Comparison of ENCODE assay signal across 13 cellular contexts in genomic region chr4:76801621-76802545, GRCh38.
DNase-seq lines count a peak whose midpoint lies in the region; ATAC-seq, FAIRE-seq and TF ChIP-seq lines count a peak whose summit lies in the region.
"Had no signal": no experiment of that assay in that cellular context is flagged by ENCODE, and none has a peak within 500 bp of the region (broad histone marks: within the 10 kb centered on the region; RNA-seq: fewer than 3 reads in every experiment).

No MANE protein-coding gene starts in this region.

- H3K27me3 ChIP-seq in A673 (replicated peaks; ENCODE audit: insufficient read depth, low read depth, low read length, poor library complexity): no peaks in the 10 kb centered on the region
- no peaks in the 10 kb centered on the region for H3K27me3 ChIP-seq in astrocyte (ENCODE audit: insufficient read depth, low read length)

- H3K9me3 Mint-ChIP-seq in astrocyte (ENCODE audit: unreplicated experiment) (peaks cover 6% of the 10 kb centered on the region), nephron progenitor cell (peaks cover 29% of the 10 kb centered on the region)

- peak; percentile 71 for DNase-seq in A673 (ENCODE audit: low spot score)
- peak; percentile 38 for DNase-seq in astrocyte (ENCODE audit: low read depth)
- peak; percentile 58 for DNase-seq in left cardiac atrium
- peak; percentile 62 for DNase-seq in nephron progenitor cell
- no peak for DNase-seq in OCI-M2 (lab: John Stamatoyannopoulos, UW; ENCODE audit: unreplicated experiment)
- no peak for DNase-seq in ureter (ENCODE audit: low spot score)
- DNase-seq in H54 (ENCODE audit: insufficient read length, low spot score): no peak
- DNase-seq: activated CD8-positive, alpha-beta T cell treated with anti-CD3 and anti-CD28 coated beads for 36 hours; NCI-H524; stimulated activated naive CD4-positive, alpha-beta T cell treated with Interleukin-2 at 50 U/mL for 16 hours; SW 1271 had no signal

- no peak for TF ChIP-seq POLR2A in H54 (IDR thresholded peaks at IDR 0.05; ENCODE audit: low read depth, low read length)

- H3K36me3 Mint-ChIP-seq in astrocyte (ENCODE audit: low read depth, unreplicated experiment) (peaks cover 6% of the 10 kb centered on the region), nephron progenitor cell (ENCODE audit: low read depth) (peaks cover 25% of the 10 kb centered on the region)

- TF ChIP-seq CTCF in A673 (conservative IDR thresholded peaks at IDR 0.05; ENCODE audit: low read depth, low read length) (no peak; the same call in 1 of the 2 replicates), astrocyte (IDR thresholded peaks at IDR 0.05; ENCODE audit: insufficient read depth, low read depth, low read length) (no peak), nephron progenitor cell (IDR thresholded peaks at IDR 0.05) (no peak)

- H2AFZ ChIP-seq in astrocyte (ENCODE audit: low read depth, low read length): peak overlapping the region; percentile 68

- CTCF ChIA-PET in A673 (lab: Charles Lee): no interaction called here

- H3K27me3 Mint-ChIP-seq in astrocyte (ENCODE audit: low read depth, unreplicated experiment) (no peaks in the 10 kb centered on the region), nephron progenitor cell (ENCODE audit: low read depth, poor library complexity) (no peaks in the 10 kb centered on the region)

- H3K27ac Mint-ChIP-seq in astrocyte (ENCODE audit: unreplicated experiment) (peak overlapping the region; percentile 94), nephron progenitor cell (peak overlapping the region; percentile 99)
- H3K27ac Mint-ChIP-seq: activated CD8-positive, alpha-beta T cell treated with anti-CD3 and anti-CD28 coated beads for 36 hours had no signal

- H3K27ac ChIP-seq in A673 (ENCODE audit: low read depth, low read length, poor library complexity, severe bottlenecking) (peak overlapping the region; percentile 54), astrocyte (ENCODE audit: low read depth, low read length) (peak overlapping the region; percentile 89)
- H3K27ac ChIP-seq: A549 had no signal

- H3K4me2 ChIP-seq in astrocyte (ENCODE audit: low read length): peak overlapping the region; percentile 74
- H3K4me2 ChIP-seq: A549 had no signal

- H3K36me3 ChIP-seq in A673 (ENCODE audit: insufficient read depth, low read length, poor library complexity, severe bottlenecking) (no peaks in the 10 kb centered on the region), astrocyte (ENCODE audit: insufficient read depth, low read length) (no peaks in the 10 kb centered on the region)

- intact Hi-C loops in A673 (cut with micrococcal nuclease; ENCODE audit: unreplicated experiment): loop anchor here (5.0 kb wide), 1 partner anchor 145 kb away; the partner anchor contains the start of gene SEPTIN11
- intact Hi-C loops in left cardiac atrium (cut with DNase I): no loop called here

- peak overlapping the region; percentile 65 for H3K9ac ChIP-seq in astrocyte (ENCODE audit: low read length)

- BruUV-seq in A673 (replicated peaks; lab: Mats Ljungman, UMichigan): no TSS peak

- no peaks in the 10 kb centered on the region for H3K79me2 ChIP-seq in astrocyte (ENCODE audit: insufficient read depth, low read length)

- no peak for FAIRE-seq in astrocyte (lab: Jason Lieb, UNC)
- no peak for FAIRE-seq in H54 (lab: Jason Lieb, UNC)
- FAIRE-seq: A549 had no signal

- POLR2A ChIA-PET in A673 (lab: Charles Lee; ENCODE audit: low non-redundant PET): interaction anchor here (0.8 kb wide), 1 partner anchor 366 kb away, joined by 3 read pairs; no protein-coding TSS in a partner anchor

- peaks cover 30% of the 10 kb centered on the region for H3K4me1 Mint-ChIP-seq in astrocyte (ENCODE audit: low read depth, unreplicated experiment)
- H3K4me1 Mint-ChIP-seq in nephron progenitor cell: peaks cover 79% of the 10 kb centered on the region

- H4K20me1 ChIP-seq in astrocyte (ENCODE audit: insufficient read depth, low read length): no peaks in the 10 kb centered on the region

- peak overlapping the region; percentile 43 for H3K4me3 Mint-ChIP-seq in astrocyte (ENCODE audit: unreplicated experiment)
- peak overlapping the region; percentile 66 for H3K4me3 Mint-ChIP-seq in nephron progenitor cell
- H3K4me3 Mint-ChIP-seq: activated CD8-positive, alpha-beta T cell treated with anti-CD3 and anti-CD28 coated beads for 36 hours had no signal

- ATAC-seq in left cardiac atrium: peak; percentile 80 to 87
- ATAC-seq in GM18861 (IDR thresholded peaks at IDR 0.05; ENCODE audit: unreplicated experiment): no peak
- ATAC-seq: A549; activated CD8-positive, alpha-beta T cell treated with anti-CD3 and anti-CD28 coated beads for 36 hours had no signal

- H3K9me3 ChIP-seq in A673 (ENCODE audit: low read depth, low read length, poor library complexity, severe bottlenecking) (no peaks in the 10 kb centered on the region), astrocyte (ENCODE audit: insufficient read depth, low read depth, low read length) (no peaks in the 10 kb centered on the region)
- H3K9me3 ChIP-seq: A549 had no signal

- H3K4me3 ChIP-seq in A673 (ENCODE audit: low read depth, low read length, poor library complexity, severe bottlenecking): no peak overlapping the region
- peak overlapping the region; percentile 4 for H3K4me3 ChIP-seq in astrocyte (ENCODE audit: insufficient read depth, low read depth, low read length)
- H3K4me3 ChIP-seq: A549 had no signal

- H3K4me1 ChIP-seq in A673 (ENCODE audit: insufficient read depth, low read length, poor library complexity, severe bottlenecking) (peaks cover 32% of the 10 kb centered on the region), astrocyte (ENCODE audit: insufficient read depth, low read length) (peaks cover 33% of the 10 kb centered on the region)

Comparison
In these comparisons a context has a peak if more than half of its experiments do, and no peak if none do; other contexts are left out.
1. DNase-seq: peak in A673 (single experiment), astrocyte (single experiment), left cardiac atrium (single experiment) and nephron progenitor cell (single experiment); none in OCI-M2 (single experiment), ureter (single experiment) and H54 (single experiment).